In the genomic region with DNA sequence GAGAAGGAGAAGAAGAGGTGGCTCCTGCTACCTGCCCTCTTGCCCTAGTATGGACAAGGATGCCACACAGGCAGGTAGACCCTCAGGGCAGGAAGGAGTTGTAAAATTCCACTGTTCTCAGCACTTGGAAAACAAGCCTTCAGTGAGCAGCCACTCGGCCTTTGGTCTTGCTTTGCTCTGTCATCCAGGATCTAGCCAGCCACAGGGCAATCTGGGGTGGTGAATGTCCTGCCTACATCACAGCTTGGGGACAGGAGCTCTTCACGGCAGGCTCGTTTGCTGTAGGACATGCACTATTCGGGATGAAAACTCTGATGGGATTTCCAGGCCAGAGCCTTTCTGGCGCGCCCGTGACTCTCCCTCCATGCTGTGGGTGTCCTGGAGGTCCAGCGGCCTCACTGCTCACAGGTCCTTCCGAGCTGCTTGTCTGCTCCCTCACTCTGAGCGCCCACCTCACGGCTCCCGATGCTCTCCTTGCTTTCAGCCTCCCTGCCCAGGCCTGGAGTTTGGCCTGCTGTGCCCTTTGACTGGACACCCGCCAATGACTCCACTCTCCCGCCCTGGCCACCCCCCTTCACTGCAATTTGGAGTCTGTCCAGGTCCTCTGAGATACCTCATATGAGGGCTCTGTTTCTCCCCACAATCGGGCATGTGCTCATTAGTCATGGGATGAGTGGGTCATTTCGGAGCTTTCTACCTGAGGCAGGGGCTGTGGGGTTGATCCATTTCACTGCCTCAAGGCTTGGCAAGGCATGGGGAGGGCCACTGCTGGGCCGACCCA, we compare ENCODE assay signal across 11 cellular contexts.
DNase-seq lines count a peak whose midpoint lies in the region; ATAC-seq and TF ChIP-seq lines count a peak whose summit lies in the region.
"Had no signal": no experiment of that assay in that cellular context is flagged by ENCODE, and none has a peak within 500 bp of the region (broad histone marks: within the 10 kb centered on the region; RNA-seq: fewer than 3 reads in every experiment).

No MANE protein-coding gene starts in this region.

- H3K9me3 ChIP-seq in adrenal gland (replicated peaks in 1 of 3) (no peaks in the 10 kb centered on the region), heart right ventricle (no peaks in the 10 kb centered on the region), skeletal muscle tissue (ENCODE audit: control insufficient read depth in 3 of 3, low read length in 3 of 3) (no peaks in the 10 kb centered on the region)
- H3K9me3 ChIP-seq: ascending aorta, mucosa of descending colon had no signal

- no peak overlapping the region for H3K9ac ChIP-seq in skeletal muscle tissue (ENCODE audit: low read depth in 1 of 3, low read length in 3 of 3)

- H3K27me3 ChIP-seq in adrenal gland (no peaks in the 10 kb centered on the region), heart right ventricle (no peaks in the 10 kb centered on the region), skeletal muscle tissue (ENCODE audit: control insufficient read depth in 3 of 3, insufficient read depth in 3 of 3, low read length in 3 of 3) (no peaks in the 10 kb centered on the region)
- H3K27me3 ChIP-seq: ascending aorta had no signal

- ATAC-seq in heart right ventricle, result peak in 7 of 8 donors; percentile 23 to 80 (median 61)
- ATAC-seq in GM21576 (IDR thresholded peaks at IDR 0.05; ENCODE audit: unreplicated experiment), result no peak
- no peak for ATAC-seq in GM21367 (IDR thresholded peaks at IDR 0.05; ENCODE audit: unreplicated experiment)
- ATAC-seq: mucosa of descending colon had no signal

- H3K27ac ChIP-seq in adrenal gland, result no peak overlapping the region
- H3K27ac ChIP-seq in heart right ventricle, result peak overlapping the region in 3 of 10 donors; percentile 8 to 64 (median 47)
- peak overlapping the region; percentile 16 for H3K27ac ChIP-seq in skeletal muscle tissue (ENCODE audit: low read depth, low read length)
- H3K27ac ChIP-seq: ascending aorta had no signal

- no peak overlapping the region for H3K4me3 ChIP-seq in adrenal gland
- no peak overlapping the region for H3K4me3 ChIP-seq in heart right ventricle
- no peak overlapping the region for H3K4me3 ChIP-seq in skeletal muscle tissue (ENCODE audit: low read length in 3 of 3)
- H3K4me3 ChIP-seq: ascending aorta, mucosa of descending colon had no signal

- no peaks in the 10 kb centered on the region for H3K36me3 ChIP-seq in adrenal gland (replicated peaks in 1 of 2)
- H3K36me3 ChIP-seq in heart right ventricle, result no peaks in the 10 kb centered on the region
- H3K36me3 ChIP-seq in skeletal muscle tissue (ENCODE audit: control insufficient read depth in 3 of 3, insufficient read depth in 3 of 3, low read length in 3 of 3), result no peaks in the 10 kb centered on the region
- H3K36me3 ChIP-seq: ascending aorta had no signal

- no peaks in the 10 kb centered on the region for H3K4me1 ChIP-seq in adrenal gland (replicated peaks in 1 of 2)
- peaks cover 7 to 48% (median 17%) of the 10 kb centered on the region in 9 donors for H3K4me1 ChIP-seq in heart right ventricle
- peaks cover 8 to 22% (median 13%) of the 10 kb centered on the region in 3 donors for H3K4me1 ChIP-seq in skeletal muscle tissue (ENCODE audit: control insufficient read depth in 3 of 3, insufficient read depth in 3 of 3, low read length in 3 of 3)
- H3K4me1 ChIP-seq: ascending aorta had no signal

- TF ChIP-seq POLR2A in adrenal gland (IDR thresholded peaks at IDR 0.05), result no peak

- intact Hi-C loops in adrenal gland (cut with DNase I) (no loop called here), heart right ventricle (cut with DNase I) (no loop called here)

- peak; percentile 69 for DNase-seq in HK-2 (ENCODE audit: unreplicated experiment)
- DNase-seq in adrenal gland, result peak in 4 of 7 donors; percentile 24 to 48 (median 26)
- DNase-seq in heart right ventricle, result peak in 1 of 2 donors; percentile 55
- no peak for DNase-seq in middle frontal gyrus (ENCODE audit: extremely low spot score, low spot score)
- DNase-seq: activated CD8-positive, alpha-beta memory T cell treated with anti-CD3 and anti-CD28 coated beads, Interleukin-2, amount 50 U/mL, for 4 hours; mucosa of descending colon; NCI-H1417 had no signal

- TF ChIP-seq CTCF in adrenal gland (IDR thresholded peaks at IDR 0.05), result no peak
- TF ChIP-seq CTCF in heart right ventricle (IDR thresholded peaks at IDR 0.05), result no peak

- 63 to 75% (median 71%) methylated on average over 8 to 17 of the region's 17 CpGs for WGBS in adrenal gland, 4 donors
- 45 to 51% methylated on average over 17 of the region's 17 CpGs for WGBS in heart right ventricle, 2 donors

Comparison
In these comparisons a context has a peak if more than half of its experiments do, and no peak if none do; other contexts are left out.
1. ATAC-seq: peak in heart right ventricle (7 of 8); none in GM21576 (single experiment) and GM21367 (single experiment).